13 cellular contexts compared by ENCODE assay signal in genomic region chrX:151754042-151754419, GRCh38. TPM values are rescaled to one million over a fixed set of nuclear protein-coding genes. Genes with fewer than 3 reads are reported as not detected.
A peak's percentile ranks its signal among the peaks of the same experiment; 100 is the strongest.
DNase-seq lines count a peak whose midpoint lies in the region; ATAC-seq, FAIRE-seq and TF ChIP-seq lines count a peak whose summit lies in the region.
"Had no signal": no experiment of that assay in that cellular context is flagged by ENCODE, and none has a peak within 500 bp of the region (broad histone marks: within the 10 kb centered on the region; RNA-seq: fewer than 3 reads in every experiment).

No MANE protein-coding gene starts in this region.

- no peaks in the 10 kb centered on the region for H3K27me3 ChIP-seq in thyroid gland

- ATAC-seq in GM21360 (IDR thresholded peaks at IDR 0.05; ENCODE audit: unreplicated experiment) = no peak
- ATAC-seq: activated CD8-positive, alpha-beta T cell treated with anti-CD3 and anti-CD28 coated beads, Interleukin-2, amount 10 ng/mL, durations not matched to agents 7 days and 5 days had no signal

- H3K9me3 ChIP-seq in thyroid gland = no peaks in the 10 kb centered on the region

- TF ChIP-seq POLR2A in thyroid gland (IDR thresholded peaks at IDR 0.05) = no peak

- 55 to 73% methylated on average over 2 to 3 of the region's 6 CpGs for WGBS in thyroid gland, 2 donors

- TF ChIP-seq CTCF in fibroblast of the aortic adventitia (IDR thresholded peaks at IDR 0.05; ENCODE audit: insufficient read depth, low read length) = no peak
- TF ChIP-seq CTCF in thyroid gland (IDR thresholded peaks at IDR 0.05) = no peak

- H3K36me3 ChIP-seq in thyroid gland = no peaks in the 10 kb centered on the region

- DNase-seq in NOMO-1 treated with DMSO at 0.1 percent for 48 hours (lab: John Stamatoyannopoulos, UW; ENCODE audit: unreplicated experiment) = peak; percentile 1
- no peak for DNase-seq in NOMO-1 (lab: John Stamatoyannopoulos, UW; ENCODE audit: unreplicated experiment in 2 of 2)
- DNase-seq in RCC 7860 (ENCODE audit: low spot score) = peak; percentile 18
- DNase-seq in fibroblast of the aortic adventitia (ENCODE audit: low read depth) = peak; percentile 70
- peak; percentile 69 to 73 for DNase-seq in thyroid gland
- DNase-seq in NCI-H2081 treated with DMSO at 0.1 percent for 48 hours (lab: John Stamatoyannopoulos, UW) = no peak
- DNase-seq in NCI-H510A (lab: John Stamatoyannopoulos, UW) = no peak
- DNase-seq: central memory CD4-positive, alpha-beta T cell had no signal

- H3K4me3 ChIP-seq in fibroblast of the aortic adventitia (ENCODE audit: low read depth, low read length) (no peak overlapping the region), thyroid gland (replicated peaks in 1 of 3) (no peak overlapping the region)
- H3K4me3 ChIP-seq: GM12878 had no signal

- no peaks in the 10 kb centered on the region for H3K4me1 ChIP-seq in thyroid gland

- no peak for FAIRE-seq in RCC 7860 (lab: Jason Lieb, UNC)
- FAIRE-seq: GM12878 had no signal

- intact Hi-C loops in thyroid gland (cut with DNase I) = no loop called here

- no peak overlapping the region for H3K27ac ChIP-seq in thyroid gland
- H3K27ac ChIP-seq: KMS-11 had no signal

RNA-seq across cellular contexts. Expression of gene CNGA2, which starts 19.5 kb away (rescaled TPM):
- total RNA-seq in fibroblast of the aortic adventitia (ENCODE audit: low replicate concordance) (not detected in 2 replicates), thyroid gland (not detected)
- total RNA-seq: activated CD8-positive, alpha-beta T cell treated with anti-CD3 and anti-CD28 coated beads, Interleukin-2, amount 10 ng/mL, durations not matched to agents 7 days and 5 days; GM12878; pulmonary artery endothelial cell had no signal

RNA-seq across cellular contexts. Expression of gene FATE1, which starts 38.2 kb away (rescaled TPM):
- total RNA-seq in fibroblast of the aortic adventitia (ENCODE audit: low replicate concordance) = not detected in 2 replicates
- total RNA-seq in thyroid gland = 1 to 10 TPM in 2 of 4 donors, not detected in 2; 1.7 to 4.7 TPM
- total RNA-seq: activated CD8-positive, alpha-beta T cell treated with anti-CD3 and anti-CD28 coated beads, Interleukin-2, amount 10 ng/mL, durations not matched to agents 7 days and 5 days; GM12878; pulmonary artery endothelial cell had no signal

RNA-seq across cellular contexts. Expression of gene PRRG3, which starts 58.8 kb away (rescaled TPM):
- 0.45 and 0.49 TPM in 2 replicates for total RNA-seq in fibroblast of the aortic adventitia (ENCODE audit: low replicate concordance)
- total RNA-seq in thyroid gland = 1 to 10 TPM in 2 of 4 donors, under 1 TPM in 1, not detected in 1; under 0.01 to 3.9 (median 2.1) TPM
- total RNA-seq: activated CD8-positive, alpha-beta T cell treated with anti-CD3 and anti-CD28 coated beads, Interleukin-2, amount 10 ng/mL, durations not matched to agents 7 days and 5 days; GM12878; pulmonary artery endothelial cell had no signal

Comparison
In these comparisons a context has a peak if more than half of its experiments do, and no peak if none do; other contexts are left out.
1. DNase-seq: peak in NOMO-1 treated with DMSO at 0.1 percent for 48 hours (single experiment), RCC 7860 (single experiment), fibroblast of the aortic adventitia (single experiment) and thyroid gland (2 of 2); none in NOMO-1 (0 of 2), NCI-H2081 treated with DMSO at 0.1 percent for 48 hours (single experiment) and NCI-H510A (single experiment).